In the genomic region with DNA sequence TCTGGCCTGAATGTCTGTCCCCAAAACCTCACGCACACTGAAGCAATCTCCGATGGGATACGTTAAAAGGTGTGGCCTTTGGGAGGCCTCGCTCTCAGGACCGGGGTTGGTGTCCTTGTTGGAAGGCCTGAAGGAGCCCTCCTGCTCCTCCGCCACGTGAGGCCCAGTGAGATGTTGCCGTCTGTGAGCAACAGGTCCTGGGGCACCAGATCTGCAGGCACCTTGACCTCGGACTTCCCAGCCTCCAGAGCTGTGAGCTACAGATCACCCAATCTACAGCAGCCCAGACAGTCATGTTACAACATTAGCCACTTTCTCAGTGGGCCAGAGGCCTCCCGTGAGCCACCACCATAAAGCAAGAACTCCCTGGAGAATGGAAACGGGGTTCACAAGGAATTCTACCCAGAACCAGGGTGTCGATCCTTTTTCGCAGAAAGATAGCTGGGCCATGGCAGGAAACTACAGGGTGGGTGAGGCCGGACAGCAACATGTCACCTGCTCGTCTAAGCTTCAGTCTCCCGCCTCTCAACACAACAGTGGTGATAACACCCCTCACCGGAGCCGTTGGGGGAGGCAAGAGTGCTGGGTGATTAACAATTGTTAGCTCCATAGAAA, we compare ENCODE assay signal across 15 cellular contexts.
DNase-seq lines count a peak whose midpoint lies in the region; ATAC-seq and TF ChIP-seq lines count a peak whose summit lies in the region.
"Had no signal": no experiment of that assay in that cellular context is flagged by ENCODE, and none has a peak within 500 bp of the region (broad histone marks: within the 10 kb centered on the region; RNA-seq: fewer than 3 reads in every experiment).

No MANE protein-coding gene starts in this region.

- H4K20me1 ChIP-seq in BLaER1 treated with 17β-estradiol and CSF1 and Interleukin-3, amounts not matched to agents 10 nM and 100 nM: peaks cover 35 to 100% (median 97%) of the 10 kb centered on the region in 11 experiments; a peak in 21 of 22 replicates
- no peaks in the 10 kb centered on the region for H4K20me1 ChIP-seq in OCI-LY7 (ENCODE audit: insufficient read depth, low read length)

- DNase-seq in OCI-LY7 (ENCODE audit: low spot score): no peak
- no peak for DNase-seq in neural crest cell (ENCODE audit: low read depth, low spot score)
- DNase-seq in thoracic aorta (ENCODE audit: low spot score): no peak
- no peak for DNase-seq in activated T-cell treated with anti-CD3 and anti-CD28 coated beads, Interleukin-2, amount 50 U/mL, for 72 hours
- DNase-seq in NCI-H187 (lab: John Stamatoyannopoulos, UW): no peak
- no peak for DNase-seq in foreskin fibroblast
- DNase-seq: CD4-positive, alpha-beta T cell; HCEC 1CT; NCI-H1105 treated with DMSO at 0.1 percent for 48 hours; NCI-H1694; SHP77 had no signal

- BruUV-seq in OCI-LY7 (replicated peaks; lab: Mats Ljungman, UMichigan): no TSS peak

- ATAC-seq in thoracic aorta (ENCODE audit: insufficient number of reproducible peaks, low FRiP score, low read depth): no peak
- ATAC-seq in activated T-cell treated with anti-CD3 and anti-CD28 coated beads, Interleukin-2, amount 50 U/mL, for 72 hours (replicated peaks in 1 of 2): no peak
- ATAC-seq: K562 had no signal

- CTCF ChIA-PET in OCI-LY7 (lab: Charles Lee; ENCODE audit: unreplicated experiment): no interaction called here

- H3K79me2 ChIP-seq in OCI-LY7 (ENCODE audit: insufficient read depth, low read depth, low read length): no peaks in the 10 kb centered on the region

- no peak overlapping the region for H2AFZ ChIP-seq in OCI-LY7 (ENCODE audit: low read length)

- POLR2A ChIA-PET in OCI-LY7 (lab: Charles Lee): no interaction called here

- peaks cover 59% of the 10 kb centered on the region for H3K4me1 Mint-ChIP-seq in neural crest cell
- no peaks in the 10 kb centered on the region for H3K4me1 Mint-ChIP-seq in activated T-cell treated with anti-CD3 and anti-CD28 coated beads, Interleukin-2, amount 50 U/mL, for 72 hours (ENCODE audit: low read depth)
- H3K4me1 Mint-ChIP-seq: B cell had no signal

- H3K36me3 ChIP-seq in BLaER1 treated with 17β-estradiol and CSF1 and Interleukin-3, amounts not matched to agents 10 nM and 100 nM: no peaks in the 10 kb centered on the region
- H3K36me3 ChIP-seq in OCI-LY7 (ENCODE audit: insufficient read depth, low read length) (no peaks in the 10 kb centered on the region), thoracic aorta (no peaks in the 10 kb centered on the region)

- intact Hi-C loops in OCI-LY7 (cut with micrococcal nuclease; ENCODE audit: unreplicated experiment): no loop called here

- peaks cover 42 to 66% (median 55%) of the 10 kb centered on the region in 10 experiments for H3K4me1 ChIP-seq in BLaER1 treated with 17β-estradiol and CSF1 and Interleukin-3, amounts not matched to agents 10 nM and 100 nM
- no peaks in the 10 kb centered on the region for H3K4me1 ChIP-seq in OCI-LY7 (ENCODE audit: insufficient read depth, low read length, poor library complexity, severe bottlenecking)
- H3K4me1 ChIP-seq in thoracic aorta (ENCODE audit: control insufficient read depth in 1 of 2, low read depth in 2 of 2): peaks cover 34 to 54% of the 10 kb centered on the region in 2 donors
- H3K4me1 ChIP-seq: Caco-2 had no signal

- H3K27ac Mint-ChIP-seq in neural crest cell (ENCODE audit: unreplicated experiment): peak overlapping the region; percentile 12
- no peak overlapping the region for H3K27ac Mint-ChIP-seq in activated T-cell treated with anti-CD3 and anti-CD28 coated beads, Interleukin-2, amount 50 U/mL, for 72 hours
- H3K27ac Mint-ChIP-seq: B cell; CD4-positive, alpha-beta T cell had no signal

- no peak overlapping the region for H3K4me3 Mint-ChIP-seq in neural crest cell
- no peak overlapping the region for H3K4me3 Mint-ChIP-seq in activated T-cell treated with anti-CD3 and anti-CD28 coated beads, Interleukin-2, amount 50 U/mL, for 72 hours
- H3K4me3 Mint-ChIP-seq: B cell; CD4-positive, alpha-beta T cell had no signal

- H3K27ac ChIP-seq in BLaER1 treated with 17β-estradiol and CSF1 and Interleukin-3, amounts not matched to agents 10 nM and 100 nM: no peak overlapping the region
- H3K27ac ChIP-seq in OCI-LY7 (ENCODE audit: low read depth, low read length, poor library complexity, severe bottlenecking): no peak overlapping the region
- H3K27ac ChIP-seq in thoracic aorta: peak overlapping the region; percentile 75 to 93

- H3K9me3 ChIP-seq in BLaER1 treated with 17β-estradiol and CSF1 and Interleukin-3, amounts not matched to agents 10 nM and 100 nM (replicated peaks in 1 of 11): no peaks in the 10 kb centered on the region
- H3K9me3 ChIP-seq in OCI-LY7 (ENCODE audit: low read length) (no peaks in the 10 kb centered on the region), thoracic aorta (no peaks in the 10 kb centered on the region)
- H3K9me3 ChIP-seq: Caco-2 had no signal

- H3K9me3 Mint-ChIP-seq in neural crest cell: no peaks in the 10 kb centered on the region
- H3K9me3 Mint-ChIP-seq in activated T-cell treated with anti-CD3 and anti-CD28 coated beads, Interleukin-2, amount 50 U/mL, for 72 hours: no peaks in the 10 kb centered on the region
- H3K9me3 Mint-ChIP-seq: CD4-positive, alpha-beta T cell had no signal

- no peaks in the 10 kb centered on the region for H3K36me3 Mint-ChIP-seq in neural crest cell (ENCODE audit: low read depth)
- H3K36me3 Mint-ChIP-seq in activated T-cell treated with anti-CD3 and anti-CD28 coated beads, Interleukin-2, amount 50 U/mL, for 72 hours (ENCODE audit: insufficient read depth in 2 of 2): no peaks in the 10 kb centered on the region

- no peak overlapping the region for H3K9ac ChIP-seq in BLaER1 treated with 17β-estradiol and CSF1 and Interleukin-3, amounts not matched to agents 10 nM and 100 nM

- peaks cover 29 to 80% (median 43%) of the 10 kb centered on the region in 11 experiments; a peak in 21 of 22 replicates for H3K27me3 ChIP-seq in BLaER1 treated with 17β-estradiol and CSF1 and Interleukin-3, amounts not matched to agents 10 nM and 100 nM
- H3K27me3 ChIP-seq in thoracic aorta (replicated peaks; ENCODE audit: insufficient read depth): no peaks in the 10 kb centered on the region

- TF ChIP-seq CTCF in OCI-LY7 (conservative IDR thresholded peaks at IDR 0.05; ENCODE audit: low read length) (no peak), neural crest cell (conservative IDR thresholded peaks at IDR 0.05) (no peak), thoracic aorta (IDR thresholded peaks at IDR 0.05) (no peak), foreskin fibroblast (IDR thresholded peaks at IDR 0.05; ENCODE audit: low read depth, low read length) (no peak)

- no peaks in the 10 kb centered on the region for H3K27me3 Mint-ChIP-seq in neural crest cell (ENCODE audit: low read depth)
- peaks cover 18% of the 10 kb centered on the region for H3K27me3 Mint-ChIP-seq in activated T-cell treated with anti-CD3 and anti-CD28 coated beads, Interleukin-2, amount 50 U/mL, for 72 hours (ENCODE audit: low read depth)

- H3K4me2 ChIP-seq in BLaER1 treated with 17β-estradiol and CSF1 and Interleukin-3, amounts not matched to agents 10 nM and 100 nM: peak overlapping the region in 7 of 11 experiments; percentile 30 to 52 (median 38); a peak in 11 of 22 replicates
- H3K4me2 ChIP-seq in OCI-LY7 (ENCODE audit: low read length): peak overlapping the region; percentile 17; the same call in 1 of the 2 replicates

- H3K4me3 ChIP-seq in BLaER1 treated with 17β-estradiol and CSF1 and Interleukin-3, amounts not matched to agents 10 nM and 100 nM: no peak overlapping the region
- H3K4me3 ChIP-seq in OCI-LY7 (ENCODE audit: low read depth, low read length, poor library complexity, severe bottlenecking) (no peak overlapping the region), thoracic aorta (no peak overlapping the region), foreskin fibroblast (ENCODE audit: low read depth in 1 of 2, low read length in 2 of 2) (no peak overlapping the region)
- H3K4me3 ChIP-seq: K562 had no signal

- H3K9me2 ChIP-seq in OCI-LY7 (ENCODE audit: insufficient read depth, low read length): no peaks in the 10 kb centered on the region

Comparison
In these comparisons a context has a peak if more than half of its experiments do, and no peak if none do; other contexts are left out.
1. H3K27ac ChIP-seq: peak in thoracic aorta (2 of 2); none in BLaER1 treated with 17β-estradiol and CSF1 and Interleukin-3, amounts not matched to agents 10 nM and 100 nM (0 of 11) and OCI-LY7 (single experiment).